1 cellular context compared by ENCODE assay signal in genomic region chr9:4486176-4486575, GRCh38.
TF ChIP-seq lines count a peak whose summit lies in the region.

No MANE protein-coding gene starts in this region.

TF ChIP-seq in GM23338, 12 proteins besides CTCF, POLR2A, EP300 and RAD21 (continued from another document):
- TF ChIP-seq ZNF462 (CRISPR knock-in tag; IDR thresholded peaks at IDR 0.05) = no peak
- no peak for TF ChIP-seq CREB1 (CRISPR knock-in tag; IDR thresholded peaks at IDR 0.05; ENCODE audit: low read depth)
- no peak for TF ChIP-seq EZH2 (IDR thresholded peaks at IDR 0.05; ENCODE audit: low read depth, unreplicated experiment)
- no peak for TF ChIP-seq REST (IDR thresholded peaks at IDR 0.05; ENCODE audit: unreplicated experiment)
